ENCODE assay signal across 16 cellular contexts in the genomic region with DNA sequence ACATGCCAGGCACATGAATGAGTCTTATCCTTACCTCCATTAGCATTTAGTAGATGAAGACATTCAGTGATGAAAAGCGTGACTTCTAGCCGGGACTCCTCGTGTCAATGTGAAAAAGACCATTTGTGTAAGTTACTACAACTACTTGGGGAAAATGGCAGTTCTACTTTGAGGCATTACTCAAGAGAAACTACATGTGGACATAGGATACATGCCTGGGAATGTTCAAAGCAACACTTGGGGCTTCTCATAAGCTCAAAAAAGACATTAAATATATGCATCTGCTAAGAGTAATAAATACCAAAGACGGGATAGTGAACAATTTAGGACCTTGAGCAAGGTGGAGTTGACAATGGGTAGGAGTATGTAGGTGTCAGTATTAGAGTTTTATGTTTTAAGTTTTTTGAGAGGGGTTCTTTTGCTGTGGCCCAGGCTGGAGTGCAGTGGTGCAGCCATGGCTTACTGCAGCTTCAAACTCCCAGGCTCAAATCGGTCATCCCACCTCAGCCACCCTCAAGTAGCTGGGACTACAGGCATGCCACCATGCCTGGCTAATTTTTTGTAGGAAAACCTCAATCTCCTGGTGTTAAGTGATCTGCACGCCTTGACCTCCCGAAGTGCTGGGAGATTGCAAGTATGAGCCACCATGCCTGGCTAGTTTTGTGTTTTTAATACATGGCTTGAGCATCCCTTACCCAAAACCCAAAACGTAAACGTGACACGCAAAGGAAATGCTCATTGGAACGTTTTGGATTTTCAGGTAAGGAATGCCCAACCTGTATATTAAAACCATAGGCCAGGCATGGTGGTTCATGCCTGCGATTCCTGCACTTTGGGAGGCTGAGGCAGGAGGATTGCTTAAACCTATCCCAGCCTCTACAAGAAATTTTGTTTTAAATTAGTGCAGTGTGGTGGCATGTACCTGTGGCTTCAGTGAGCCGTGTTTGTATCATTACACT. TPM values are rescaled to one million over a fixed set of nuclear protein-coding genes. Genes with fewer than 3 reads are reported as not detected.
DNase-seq lines count a peak whose midpoint lies in the region; ATAC-seq, FAIRE-seq and TF ChIP-seq lines count a peak whose summit lies in the region.
"Had no signal": no experiment of that assay in that cellular context is flagged by ENCODE, and none has a peak within 500 bp of the region (broad histone marks: within the 10 kb centered on the region; RNA-seq: fewer than 3 reads in every experiment).

No MANE protein-coding gene starts in this region.

- H3K36me3 ChIP-seq in HepG2 (replicated peaks in 1 of 2; ENCODE audit: control insufficient read depth in 1 of 2, insufficient read depth in 2 of 2, low read length in 2 of 2), result peaks cover 5 to 23% of the 10 kb centered on the region in 2 experiments; a peak in 4 of 5 replicates
- peaks cover 6 to 34% (median 14%) of the 10 kb centered on the region in 4 donors for H3K36me3 ChIP-seq in right lobe of liver
- H3K36me3 ChIP-seq in SK-N-MC (ENCODE audit: insufficient read depth, low read length), result peaks cover 46% of the 10 kb centered on the region
- peaks cover 0 to 8% (median 0%) of the 10 kb centered on the region in 4 donors for H3K36me3 ChIP-seq in transverse colon
- H3K36me3 ChIP-seq in MG63, result peaks cover 43% of the 10 kb centered on the region
- peaks cover 0 to 26% of the 10 kb centered on the region in 2 donors for H3K36me3 ChIP-seq in vagina

- DNase-seq in HepG2 (ENCODE audit: low spot score) (no peak), right lobe of liver (no peak), SK-N-MC (ENCODE audit: low read depth, low spot score) (no peak), transverse colon (no peak), MG63 (no peak), vagina (ENCODE audit: extremely low spot score in 2 of 2) (no peak)
- DNase-seq: BE2C; esophagus squamous epithelium; GDM1; NCI-H1694; NCI-H526 treated with DMSO at 0.1 percent for 48 hours; SHP77 treated with DMSO at 0.1 percent for 48 hours; stimulated activated CD4-positive, alpha-beta T cell treated with anti-CD3 and anti-CD28 coated beads, Interleukin-4, amount 100 ng/mL, for 24 hours; stimulated activated naive CD8-positive, alpha-beta T cell treated with anti-CD3 and anti-CD28 coated beads, Interleukin-15, amount 100 ng/mL, for 72 hours had no signal

- H3K9ac ChIP-seq in HepG2 (ENCODE audit: insufficient read depth, low read depth, low read length) (no peak overlapping the region), SK-N-MC (ENCODE audit: insufficient read length) (no peak overlapping the region)

- H3K79me2 ChIP-seq in HepG2 (ENCODE audit: insufficient read depth, low read length), result peaks cover 31% of the 10 kb centered on the region

- peaks cover 35% of the 10 kb centered on the region for H3K4me1 ChIP-seq in HepG2 (ENCODE audit: insufficient read depth, low read length)
- H3K4me1 ChIP-seq in right lobe of liver, result peaks cover 0 to 17% (median 7%) of the 10 kb centered on the region in 4 donors
- H3K4me1 ChIP-seq in transverse colon, result peaks cover 14 to 41% (median 25%) of the 10 kb centered on the region in 4 donors
- H3K4me1 ChIP-seq in vagina, result peaks cover 42% of the 10 kb centered on the region
- H3K4me1 ChIP-seq: BE2C had no signal

- intact Hi-C loops in HepG2 (cut with micrococcal nuclease; ENCODE audit: unreplicated experiment), result no loop called here
- intact Hi-C loops in right lobe of liver (cut with DNase I), result no loop called here
- intact Hi-C loops in transverse colon (cut with DNase I; ENCODE audit: low total_unique reads), result no loop called here
- intact Hi-C loops in vagina (cut with DNase I), result no loop called here

- no peak for FAIRE-seq in HepG2 (lab: Jason Lieb, UNC)

- TF ChIP-seq POLR2A in HepG2 (IDR thresholded peaks at IDR 0.05; ENCODE audit: insufficient read depth in 1 of 2, low read depth in 2 of 2, low read length in 2 of 2), result peak in 1 of 2 experiments; percentile 52; a peak in 3 of 4 replicates
- TF ChIP-seq POLR2A in right lobe of liver (IDR thresholded peaks at IDR 0.05), result no peak
- no peak for TF ChIP-seq POLR2A in transverse colon (IDR thresholded peaks at IDR 0.05)
- no peak for TF ChIP-seq POLR2A in vagina (IDR thresholded peaks at IDR 0.05)

- CTCF ChIA-PET in HepG2 (lab: Yijun Ruan, JAX; ENCODE audit: low intra/inter-chr PET ratio, low total read pairs), result no interaction called here

- POLR2A ChIA-PET in HepG2 (lab: Yijun Ruan, JAX), result interaction anchor here (0.9 kb wide), 1 partner anchor 98 kb away, joined by 3 read pairs; no protein-coding TSS in a partner anchor

- H3K4me2 ChIP-seq in HepG2 (ENCODE audit: low read depth, low read length), result no peak overlapping the region

- TF ChIP-seq EP300 in HepG2 (IDR thresholded peaks at IDR 0.05; ENCODE audit: low read depth in 2 of 2, low read length in 2 of 2) (no peak), HepG2 (CRISPR knock-in tag; IDR thresholded peaks at IDR 0.05; ENCODE audit: borderline replicate concordance) (no peak), transverse colon (IDR thresholded peaks at IDR 0.05; ENCODE audit: low read depth) (no peak)

- TF ChIP-seq CTCF in HepG2 (CRISPR knock-in tag; IDR thresholded peaks at IDR 0.05), result no peak
- no peak for TF ChIP-seq CTCF in right lobe of liver (IDR thresholded peaks at IDR 0.05)
- no peak for TF ChIP-seq CTCF in transverse colon (IDR thresholded peaks at IDR 0.05)
- no peak for TF ChIP-seq CTCF in vagina (IDR thresholded peaks at IDR 0.05)

- H3K4me3 ChIP-seq in HepG2 (replicated peaks in 1 of 3; ENCODE audit: insufficient read depth in 1 of 3, low read depth in 2 of 3, low read length in 3 of 3) (no peak overlapping the region), right lobe of liver (no peak overlapping the region), SK-N-MC (no peak overlapping the region), transverse colon (no peak overlapping the region), MG63 (no peak overlapping the region), vagina (no peak overlapping the region)
- H3K4me3 ChIP-seq: esophagus squamous epithelium had no signal

- 96% methylated on average over 12 of the region's 13 CpGs for WGBS in HepG2 (ENCODE audit: low lambda C conversion rate)
- 93% methylated on average over 12 of the region's 13 CpGs for WGBS in right lobe of liver (ENCODE audit: insufficient coverage, low coverage, low lambda C conversion rate, missing lambda C conversion rate)
- WGBS in transverse colon (ENCODE audit: low coverage in 1 of 2), 2 donors, result 82 to 90% methylated on average over 12 to 13 of the region's 13 CpGs

- H3K27me3 ChIP-seq in HepG2 (ENCODE audit: control insufficient read depth in 1 of 2, insufficient read depth in 2 of 2, low read length in 2 of 2) (no peaks in the 10 kb centered on the region; a peak in 1 of 5 replicates), right lobe of liver (no peaks in the 10 kb centered on the region), transverse colon (no peaks in the 10 kb centered on the region), MG63 (no peaks in the 10 kb centered on the region), vagina (no peaks in the 10 kb centered on the region)
- H3K27me3 ChIP-seq: BE2C, esophagus squamous epithelium had no signal

- no peak; the same call in 1 of the 2 replicates for TF ChIP-seq RAD21 in HepG2 (CRISPR knock-in tag; IDR thresholded peaks at IDR 0.05)

- no peak overlapping the region for H2AFZ ChIP-seq in HepG2 (ENCODE audit: low read length)

- in situ Hi-C loops in HepG2 (cut with HindIII; ENCODE audit: extremely low pct_ligation_motif_present, low pct_unique_long_range_greater_than_20kb) (loop anchor here (25.0 kb wide), 2 partner anchors 631 to 644 kb away; partner anchors contain the start of genes ANP32A and TLE3), transverse colon (cut with MboI; ENCODE audit: low pct_ligation_motif_present in 1 of 4, low pct_unique_long_range_greater_than_20kb in 1 of 4, low sequenced_read_pairs in 3 of 4) (no loop called here)

- no peak overlapping the region for H3K27ac ChIP-seq in HepG2 (ENCODE audit: extremely low read length, insufficient read depth, low read length)
- H3K27ac ChIP-seq in right lobe of liver, result no peak overlapping the region
- peak overlapping the region; percentile 65 for H3K27ac ChIP-seq in SK-N-MC
- peak overlapping the region; percentile 29 for H3K27ac ChIP-seq in cingulate gyrus (ENCODE audit: low read depth, low read length)
- H3K27ac ChIP-seq in transverse colon, result peak overlapping the region in 3 of 4 donors; percentile 36 to 96 (median 95)
- H3K27ac ChIP-seq in vagina, result no peak overlapping the region
- H3K27ac ChIP-seq: esophagus squamous epithelium had no signal

- no TSS peak for BruUV-seq in HepG2 (replicated peaks; lab: Mats Ljungman, UMichigan)

- H3K9me3 ChIP-seq in HepG2 (ENCODE audit: low read length), result no peaks in the 10 kb centered on the region
- H3K9me3 ChIP-seq in right lobe of liver, result no peaks in the 10 kb centered on the region
- H3K9me3 ChIP-seq in SK-N-MC (ENCODE audit: low read depth, low read length), result no peaks in the 10 kb centered on the region
- H3K9me3 ChIP-seq in transverse colon, result no peaks in the 10 kb centered on the region
- H3K9me3 ChIP-seq in MG63, result no peaks in the 10 kb centered on the region
- no peaks in the 10 kb centered on the region for H3K9me3 ChIP-seq in vagina
- H3K9me3 ChIP-seq: BE2C, esophagus squamous epithelium had no signal

- ATAC-seq in HepG2 (no peak), right lobe of liver (no peak), HG03025 (IDR thresholded peaks at IDR 0.05; ENCODE audit: low FRiP score, unreplicated experiment) (no peak)
- ATAC-seq: stimulated activated naive CD8-positive, alpha-beta T cell treated with anti-CD3 and anti-CD28 coated beads, Interleukin-15, amount 100 ng/mL, for 72 hours had no signal

- H4K20me1 ChIP-seq in HepG2 (ENCODE audit: insufficient read depth, low read length), result peaks cover 40% of the 10 kb centered on the region

RNA-seq across cellular contexts. Expression of gene RPLP1, which starts 3.9 kb away (rescaled TPM):
- total RNA-seq in HepG2 (2016; rRNA removed; fragmentation: Illumina TruSeq; extraction: Trizol) (797 and 817 TPM in 2 replicates), right lobe of liver (100 to 1,000 TPM; 164 to 536 (median 471) TPM), transverse colon (100 to 1,000 TPM; 279 to 742 (median 450) TPM), vagina (1,258 TPM)
- total RNA-seq in HepG2 (2016; cell fraction: cytosol; rRNA removed; fragmentation: Illumina TruSeq; extraction: Trizol; ENCODE audit: low read depth), result 2,715 and 2,875 TPM in 2 replicates
- total RNA-seq in HepG2 (2016; cell fraction: insoluble cytoplasmic fraction; rRNA removed; fragmentation: Illumina TruSeq; extraction: Trizol), result 770 and 847 TPM in 2 replicates
- 2,691 and 2,904 TPM in 2 replicates for total RNA-seq in HepG2 (2016; cell fraction: membrane; rRNA removed; fragmentation: Illumina TruSeq; extraction: Trizol)
- 376 and 425 TPM in 2 replicates for total RNA-seq in HepG2 (2016; cell fraction: nucleus; rRNA removed; fragmentation: Illumina TruSeq; extraction: Trizol)
- 929 and 1,118 TPM in 2 replicates for polyA plus RNA-seq in HepG2 (2011; rRNA removed)
- 1,248 and 1,609 TPM in 2 replicates for polyA plus RNA-seq in HepG2 (2011; cell fraction: cytosol; rRNA removed)
- 481 and 511 TPM in 2 replicates for polyA plus RNA-seq in HepG2 (2011; cell fraction: nucleus; rRNA removed)
- polyA plus RNA-seq in HepG2 (2012), result 1,800 and 1,929 TPM in 2 replicates
- polyA plus RNA-seq in HepG2 (2016; cell fraction: cytosol; fragmentation: Illumina TruSeq; extraction: Trizol; ENCODE audit: low read depth), result 7,466 and 8,712 TPM in 2 replicates
- polyA plus RNA-seq in HepG2 (2016; cell fraction: insoluble cytoplasmic fraction; fragmentation: Illumina TruSeq; extraction: Trizol; ENCODE audit: low read depth), result 1,627 and 1,657 TPM in 2 replicates
- 6,180 and 6,214 TPM in 2 replicates for polyA plus RNA-seq in HepG2 (2016; cell fraction: membrane; fragmentation: Illumina TruSeq; extraction: Trizol; ENCODE audit: low read depth)
- polyA plus RNA-seq in HepG2 (2016; cell fraction: nucleus; fragmentation: Illumina TruSeq; extraction: Trizol; ENCODE audit: insufficient read depth, low read depth), result 1,328 and 1,370 TPM in 2 replicates
- polyA minus RNA-seq in HepG2 (2011; rRNA and poly(A)+ RNA removed; ENCODE audit: low replicate concordance), result 1,160 and 1,197 TPM in 2 replicates
- 1,916 and 2,042 TPM in 2 replicates for polyA minus RNA-seq in HepG2 (2011; cell fraction: cytosol; rRNA and poly(A)+ RNA removed)
- 190 and 217 TPM in 2 replicates for polyA minus RNA-seq in HepG2 (2011; cell fraction: nucleus; rRNA and poly(A)+ RNA removed)
- total RNA-seq in MG63 (2014; rRNA removed; shearing (Covaris generic); ENCODE audit: low replicate concordance), result 100 and 227 TPM in 2 replicates

RNA-seq across cellular contexts. Expression of gene KIF23, which starts 42.3 kb away (rescaled TPM):
- total RNA-seq in HepG2 (2016; rRNA removed; fragmentation: Illumina TruSeq; extraction: Trizol) (38.1 and 51.2 TPM in 2 replicates), right lobe of liver (1 to 10 TPM in 4 of 6 experiments, under 1 TPM in 2; 0.09 to 2.2 (median 1.2) TPM), transverse colon (10 to 100 TPM in 1 of 4 donors, 1 to 10 TPM in 3; 1.9 to 11.5 (median 5.2) TPM), vagina (7.4 TPM)
- 25.1 and 27.8 TPM in 2 replicates for total RNA-seq in HepG2 (2016; cell fraction: cytosol; rRNA removed; fragmentation: Illumina TruSeq; extraction: Trizol; ENCODE audit: low read depth)
- total RNA-seq in HepG2 (2016; cell fraction: insoluble cytoplasmic fraction; rRNA removed; fragmentation: Illumina TruSeq; extraction: Trizol), result 36.6 and 47.8 TPM in 2 replicates
- total RNA-seq in HepG2 (2016; cell fraction: membrane; rRNA removed; fragmentation: Illumina TruSeq; extraction: Trizol), result 11.1 and 11.6 TPM in 2 replicates
- total RNA-seq in HepG2 (2016; cell fraction: nucleus; rRNA removed; fragmentation: Illumina TruSeq; extraction: Trizol), result 35.8 and 39.8 TPM in 2 replicates
- polyA plus RNA-seq in HepG2 (2011; rRNA removed), result 8.4 and 11.3 TPM in 2 replicates
- 3.8 and 5.7 TPM in 2 replicates for polyA plus RNA-seq in HepG2 (2011; cell fraction: cytosol; rRNA removed)
- polyA plus RNA-seq in HepG2 (2011; cell fraction: nucleus; rRNA removed), result 18.6 and 25.3 TPM in 2 replicates
- polyA plus RNA-seq in HepG2 (2012), result 6.7 and 12.1 TPM in 2 replicates
- polyA plus RNA-seq in HepG2 (2016; cell fraction: cytosol; fragmentation: Illumina TruSeq; extraction: Trizol; ENCODE audit: low read depth), result 1.1 and 1.3 TPM in 2 replicates
- 41.4 and 46.9 TPM in 2 replicates for polyA plus RNA-seq in HepG2 (2016; cell fraction: insoluble cytoplasmic fraction; fragmentation: Illumina TruSeq; extraction: Trizol; ENCODE audit: low read depth)
- polyA plus RNA-seq in HepG2 (2016; cell fraction: membrane; fragmentation: Illumina TruSeq; extraction: Trizol; ENCODE audit: low read depth), result 2.8 and 3.7 TPM in 2 replicates
- 51.9 and 52.6 TPM in 2 replicates for polyA plus RNA-seq in HepG2 (2016; cell fraction: nucleus; fragmentation: Illumina TruSeq; extraction: Trizol; ENCODE audit: insufficient read depth, low read depth)
- 9.4 and 66.2 TPM in 2 replicates for polyA minus RNA-seq in HepG2 (2011; rRNA and poly(A)+ RNA removed; ENCODE audit: low replicate concordance)
- 5.4 and 6.8 TPM in 2 replicates for polyA minus RNA-seq in HepG2 (2011; cell fraction: cytosol; rRNA and poly(A)+ RNA removed)
- polyA minus RNA-seq in HepG2 (2011; cell fraction: nucleus; rRNA and poly(A)+ RNA removed), result 19.5 and 25.9 TPM in 2 replicates
- total RNA-seq in MG63 (2014; rRNA removed; shearing (Covaris generic); ENCODE audit: low replicate concordance), result 33.8 and 75.8 TPM in 2 replicates

Comparison
In these comparisons a context has a peak if more than half of its experiments do, and no peak if none do; other contexts are left out.
1. H3K27ac ChIP-seq: peak in SK-N-MC (single experiment), cingulate gyrus (single experiment) and transverse colon (3 of 4); none in HepG2 (single experiment), right lobe of liver (0 of 3) and vagina (single experiment).